Comparison of ENCODE assay signal across 8 cellular contexts in genomic region chrX:104343408-104344129, GRCh38.
DNase-seq lines count a peak whose midpoint lies in the region; ATAC-seq and TF ChIP-seq lines count a peak whose summit lies in the region.

No MANE protein-coding gene starts in this region.

- no peaks in the 10 kb centered on the region for H3K9me3 ChIP-seq in RWPE2 (ENCODE audit: severe bottlenecking)
- H3K9me3 ChIP-seq in liver (ENCODE audit: control insufficient read depth in 4 of 4, low read length in 3 of 4) = no peaks in the 10 kb centered on the region
- no peaks in the 10 kb centered on the region for H3K9me3 ChIP-seq in ovary

- intact Hi-C loops in ovary (cut with DNase I) = no loop called here

- peak; percentile 56; the same call in 1 of the 3 replicates for ATAC-seq in RWPE2 (ENCODE audit: low read depth)

- 46% methylated on average over 8 of the region's 8 CpGs for WGBS in liver
- 38 to 40% (median 39%) methylated on average over 8 of the region's 8 CpGs for WGBS in ovary, 3 donors

- H3K27me3 ChIP-seq in RWPE2 (ENCODE audit: insufficient read depth, poor library complexity, severe bottlenecking) = no peaks in the 10 kb centered on the region
- no peaks in the 10 kb centered on the region for H3K27me3 ChIP-seq in brain microvascular endothelial cell (replicated peaks)
- H3K27me3 ChIP-seq in liver (ENCODE audit: control insufficient read depth in 4 of 4, insufficient read depth in 4 of 4, low read length in 3 of 4) = no peaks in the 10 kb centered on the region
- H3K27me3 ChIP-seq in ovary = no peaks in the 10 kb centered on the region

- peak; percentile 40 for DNase-seq in NCI-H1694 (lab: John Stamatoyannopoulos, UW)
- no peak for DNase-seq in NCI-H1694 treated with DMSO at 0.1 percent for 48 hours (lab: John Stamatoyannopoulos, UW)
- peak; percentile 4 for DNase-seq in GM20000 (ENCODE audit: low spot score)
- peak; percentile 7 for DNase-seq in HuH-7 (ENCODE audit: low spot score)
- no peak for DNase-seq in RWPE2 (ENCODE audit: low spot score)
- peak; percentile 87 for DNase-seq in brain microvascular endothelial cell
- DNase-seq in ovary = no peak

- H3K4me3 ChIP-seq in RWPE2 (ENCODE audit: severe bottlenecking) (no peak overlapping the region), brain microvascular endothelial cell (ENCODE audit: low read depth, low read length) (no peak overlapping the region), liver (ENCODE audit: low read depth in 1 of 3, low read length in 3 of 3) (no peak overlapping the region), ovary (no peak overlapping the region)

- peak; percentile 64 to 76 for TF ChIP-seq RAD21 in liver (IDR thresholded peaks at IDR 0.05)

- no peaks in the 10 kb centered on the region for H3K4me1 ChIP-seq in RWPE2 (ENCODE audit: insufficient read depth, poor library complexity, severe bottlenecking)
- no peaks in the 10 kb centered on the region for H3K4me1 ChIP-seq in liver (ENCODE audit: control insufficient read depth in 4 of 4, insufficient read depth in 4 of 4, low read length in 3 of 4)
- no peaks in the 10 kb centered on the region for H3K4me1 ChIP-seq in ovary (ENCODE audit: insufficient read depth)

- no peak overlapping the region for H3K9ac ChIP-seq in liver (ENCODE audit: low read depth in 1 of 2, low read length in 2 of 2)

- TF ChIP-seq CTCF in GM20000 (IDR thresholded peaks at IDR 0.05; ENCODE audit: extremely low read depth, missing control alignments) (peak; percentile 12), RWPE2 (IDR thresholded peaks at IDR 0.05; ENCODE audit: poor library complexity, severe bottlenecking) (peak; percentile 76), brain microvascular endothelial cell (IDR thresholded peaks at IDR 0.05; ENCODE audit: low read depth, low read length, missing control alignments) (peak; percentile 69), liver (IDR thresholded peaks at IDR 0.05; ENCODE audit: low read depth, low read length, missing input control) (peak; percentile 42), ovary (IDR thresholded peaks at IDR 0.05) (no peak)

- H3K36me3 ChIP-seq in RWPE2 (ENCODE audit: low read depth) = no peaks in the 10 kb centered on the region
- no peaks in the 10 kb centered on the region for H3K36me3 ChIP-seq in brain microvascular endothelial cell (replicated peaks)
- H3K36me3 ChIP-seq in liver (ENCODE audit: control insufficient read depth in 4 of 4, insufficient read depth in 3 of 4, low read depth in 1 of 4, low read length in 3 of 4) = no peaks in the 10 kb centered on the region
- H3K36me3 ChIP-seq in ovary = no peaks in the 10 kb centered on the region

- in situ Hi-C loops in brain microvascular endothelial cell (cut with HindIII; ENCODE audit: low pct_ligation_motif_present, low sequenced_read_pairs) = no loop called here

- TF ChIP-seq EP300 in ovary (IDR thresholded peaks at IDR 0.05) = no peak

- no peak for TF ChIP-seq POLR2A in ovary (IDR thresholded peaks at IDR 0.05)

- no peak overlapping the region for H3K27ac ChIP-seq in RWPE2 (ENCODE audit: poor library complexity, severe bottlenecking)
- H3K27ac ChIP-seq in brain microvascular endothelial cell = peak overlapping the region; percentile 33
- no peak overlapping the region for H3K27ac ChIP-seq in liver (ENCODE audit: low read depth in 1 of 2, low read length in 2 of 2)
- no peak overlapping the region for H3K27ac ChIP-seq in ovary

TF ChIP-seq in liver, 16 proteins besides CTCF, POLR2A, EP300 and RAD21:
- TF ChIP-seq NR2F2 (IDR thresholded peaks at IDR 0.05) = no peak
- no peak for TF ChIP-seq TAF1 (conservative IDR thresholded peaks at IDR 0.05)

Comparison
In these comparisons a context has a peak if more than half of its experiments do, and no peak if none do; other contexts are left out.
1. DNase-seq: peak in NCI-H1694 (single experiment), GM20000 (single experiment), HuH-7 (single experiment) and brain microvascular endothelial cell (single experiment); none in NCI-H1694 treated with DMSO at 0.1 percent for 48 hours (single experiment), RWPE2 (single experiment) and ovary (0 of 5).
2. CTCF ChIP-seq: peak in GM20000 (single experiment), RWPE2 (single experiment), brain microvascular endothelial cell (single experiment) and liver (single experiment); none in ovary (0 of 3).